17 cellular contexts compared by ENCODE assay signal in the genomic region with DNA sequence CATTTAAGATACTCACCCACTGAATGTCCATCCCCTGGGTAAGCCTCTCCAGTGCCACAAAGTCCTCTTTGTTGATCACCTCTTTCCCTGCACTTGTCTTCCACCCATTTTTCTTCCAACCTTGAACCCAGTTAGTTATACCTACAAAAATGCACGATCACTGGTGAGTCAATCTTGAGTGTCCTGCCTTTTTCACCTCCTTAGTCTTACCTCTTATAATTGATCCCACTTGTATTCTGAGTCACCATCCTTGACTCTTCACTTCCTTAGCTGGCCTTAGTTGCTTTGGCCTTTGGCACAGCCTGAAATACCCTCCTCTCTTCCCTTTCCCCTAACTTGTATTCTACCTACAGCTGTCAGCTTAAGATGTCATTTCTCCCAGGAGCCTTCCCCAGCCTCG. TPM values are rescaled to one million over a fixed set of nuclear protein-coding genes. Genes with fewer than 3 reads are reported as not detected.
"Had no signal": no experiment of that assay in that cellular context is flagged by ENCODE, and none has a peak within 500 bp of the region (broad histone marks: within the 10 kb centered on the region; RNA-seq: fewer than 3 reads in every experiment).

No MANE protein-coding gene starts in this region.

- DNase-seq: activated CD4-positive, alpha-beta T cell treated with anti-CD3 and anti-CD28 coated beads, Interleukin-2, amount 50 U/mL, for 4 hours; activated CD4-positive, CD25-positive, alpha-beta regulatory T cell; activated naive CD4-positive, alpha-beta T cell treated with anti-CD3 and anti-CD28 coated beads for 36 hours; activated T-cell treated with anti-CD3 and anti-CD28 coated beads, Interleukin-2, amount 50 U/mL, for 72 hours; central memory CD4-positive, alpha-beta T cell; cortex of kidney; effector memory CD4-positive, alpha-beta T cell; kidney; mesendoderm; nephron progenitor cell; sigmoid colon; stimulated activated CD4-positive, alpha-beta T cell treated with anti-CD3 and anti-CD28 coated beads, Interleukin-2, amount 100 ng/mL, for 24 hours; stimulated activated naive CD4-positive, alpha-beta T cell; substantia nigra; T-helper 17 cell; transverse colon had no signal

- H3K9me3 Mint-ChIP-seq: activated naive CD4-positive, alpha-beta T cell treated with anti-CD3 and anti-CD28 coated beads for 36 hours; activated T-cell treated with anti-CD3 and anti-CD28 coated beads, Interleukin-2, amount 50 U/mL, for 72 hours; nephron progenitor cell had no signal

- H3K27me3 Mint-ChIP-seq: T-helper 17 cell had no signal

- ATAC-seq: activated T-cell treated with anti-CD3 and anti-CD28 coated beads, Interleukin-2, amount 50 U/mL, for 72 hours; T-helper 17 cell had no signal

- H3K4me1 Mint-ChIP-seq: nephron progenitor cell, T-helper 17 cell had no signal

- H3K27me3 ChIP-seq: hepatocyte, sigmoid colon, transverse colon had no signal

- H3K27ac Mint-ChIP-seq: activated naive CD4-positive, alpha-beta T cell treated with anti-CD3 and anti-CD28 coated beads for 36 hours; nephron progenitor cell; T-helper 17 cell had no signal

- H2AFZ ChIP-seq: hepatocyte had no signal

- H3K27ac ChIP-seq: hepatocyte, sigmoid colon, transverse colon had no signal

- H3K4me3 Mint-ChIP-seq: activated naive CD4-positive, alpha-beta T cell treated with anti-CD3 and anti-CD28 coated beads for 36 hours; activated T-cell treated with anti-CD3 and anti-CD28 coated beads, Interleukin-2, amount 50 U/mL, for 72 hours; nephron progenitor cell; T-helper 17 cell had no signal

- FAIRE-seq: kidney had no signal

- H3K4me3 ChIP-seq: hepatocyte, sigmoid colon, transverse colon had no signal

- H3K4me2 ChIP-seq: hepatocyte had no signal

- H3K4me1 ChIP-seq: sigmoid colon, transverse colon had no signal

- H3K9me3 ChIP-seq: sigmoid colon, transverse colon had no signal

RNA-seq across cellular contexts. Expression of a gene that starts 47.0 kb away (rescaled TPM):
- total RNA-seq: T-helper 17 cell had no signal
